8 cellular contexts compared by ENCODE assay signal in the genomic region with DNA sequence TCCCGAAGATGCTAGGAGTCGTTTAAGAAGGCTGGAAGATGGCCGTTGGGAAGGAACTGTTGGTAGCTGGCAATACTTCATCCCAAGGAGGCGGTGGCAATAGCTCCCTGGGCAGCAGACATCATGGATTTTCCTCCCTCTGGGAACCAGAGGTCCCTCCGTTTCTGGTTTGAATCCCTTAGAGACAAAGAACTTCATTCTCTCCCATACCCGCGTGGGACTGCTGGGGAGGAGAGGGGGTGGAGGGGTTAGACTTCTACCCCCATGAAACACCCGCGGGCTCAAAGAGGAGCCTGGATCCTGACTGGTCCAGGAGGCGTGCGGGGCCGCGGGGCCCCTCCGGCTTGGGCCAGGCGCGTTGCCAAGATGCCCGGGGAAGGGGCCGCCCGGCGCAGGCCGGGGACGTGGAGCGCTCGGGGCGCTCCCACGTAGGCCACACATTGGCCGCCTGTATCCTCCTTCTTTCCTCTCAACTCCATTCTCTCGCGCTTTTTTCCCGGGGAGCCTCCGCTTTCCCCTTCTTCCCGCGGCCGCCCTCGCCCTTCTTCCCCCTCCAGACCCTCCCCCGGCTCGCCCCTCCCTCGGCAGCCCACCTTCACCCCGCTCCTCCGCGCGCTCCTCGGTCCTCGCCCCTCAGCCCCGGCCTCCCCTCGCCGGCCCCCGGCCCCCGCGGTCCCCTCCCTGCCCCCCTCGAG. TPM values are rescaled to one million over a fixed set of nuclear protein-coding genes. Genes with fewer than 3 reads are reported as not detected.
A peak's percentile ranks its signal among the peaks of the same experiment; 100 is the strongest.
DNase-seq lines count a peak whose midpoint lies in the region; ATAC-seq and TF ChIP-seq lines count a peak whose summit lies in the region.

No MANE protein-coding gene starts in this region.

- H3K36me3 ChIP-seq in HEK293 (ENCODE audit: control insufficient read depth in 2 of 2, insufficient read depth in 1 of 2, low read length in 2 of 2) (peaks cover 11 to 14% of the 10 kb centered on the region in 2 experiments), Panc1 (ENCODE audit: control insufficient read depth, insufficient read depth, low read length) (peaks cover 7% of the 10 kb centered on the region; the same call in 1 of the 2 replicates), skeletal muscle satellite cell (ENCODE audit: insufficient read depth, low read length) (peaks cover 8% of the 10 kb centered on the region)

- in situ Hi-C loops in Caki2 (cut with HindIII; ENCODE audit: low pct_unique_long_range_greater_than_20kb, low sequenced_read_pairs) (no loop called here), Panc1 (cut with HindIII; ENCODE audit: low pct_unique_long_range_greater_than_20kb, low sequenced_read_pairs) (no loop called here)

- H3K4me1 ChIP-seq in HEK293 (ENCODE audit: control insufficient read depth, insufficient read depth, low read length): no peaks in the 10 kb centered on the region; the same call in none of the 2 replicates
- peaks cover 15% of the 10 kb centered on the region for H3K4me1 ChIP-seq in Panc1 (ENCODE audit: control insufficient read depth, insufficient read depth, low read length)
- H3K4me1 ChIP-seq in skeletal muscle satellite cell (ENCODE audit: control insufficient read depth, insufficient read depth, low read length): peaks cover 18% of the 10 kb centered on the region

- H3K27me3 Mint-ChIP-seq in MCF 10A (ENCODE audit: insufficient read depth, unreplicated experiment): no peaks in the 10 kb centered on the region

- ATAC-seq in Panc1: peak; percentile 51
- ATAC-seq in HG02884 (IDR thresholded peaks at IDR 0.05; ENCODE audit: unreplicated experiment): no peak

- H3K9me3 ChIP-seq in HEK293 (ENCODE audit: control insufficient read depth, insufficient read depth, low read depth, low read length): no peaks in the 10 kb centered on the region
- H3K9me3 ChIP-seq in Panc1 (ENCODE audit: control insufficient read depth, insufficient read depth, low read depth, low read length): no peaks in the 10 kb centered on the region
- no peaks in the 10 kb centered on the region for H3K9me3 ChIP-seq in skeletal muscle satellite cell (replicated peaks; ENCODE audit: low read length)

- peak overlapping the region; percentile 99 for H3K4me2 ChIP-seq in skeletal muscle satellite cell (ENCODE audit: low read length)

- H3K27me3 ChIP-seq in Panc1 (ENCODE audit: control insufficient read depth, insufficient read depth, low read length) (no peaks in the 10 kb centered on the region), skeletal muscle satellite cell (ENCODE audit: control insufficient read depth, insufficient read depth, low read length) (no peaks in the 10 kb centered on the region)

- POLR2A ChIA-PET in HEK293 (lab: Yijun Ruan, JAX) (interaction anchor here (0.7 to 7.5 kb wide), 9 partner anchors 8 to 190 kb away, joined by 3 to 109 read pairs (median 4); partner anchors contain the start of genes CASC3 and NR1D1), Panc1 (lab: Charles Lee) (interaction anchor here (0.5 to 0.7 kb wide), 5 partner anchors 19 to 131 kb away, joined by 3 to 12 read pairs (median 3); no protein-coding TSS in a partner anchor), MCF 10A (lab: Yijun Ruan, JAX) (interaction anchor here (0.7 to 6.3 kb wide), 18 partner anchors 8 to 174 kb away, joined by 3 to 160 read pairs (median 5); partner anchors contain the start of genes CASC3, NR1D1, PSMD3 and WIPF2)

- H3K9ac ChIP-seq in skeletal muscle satellite cell (ENCODE audit: low read depth, low read length): peak overlapping the region; percentile 90

- peak overlapping the region; percentile 95 for H3K27ac ChIP-seq in HEK293 (ENCODE audit: extremely low read depth, low read depth, low read length)
- peak overlapping the region; percentile 92 for H3K27ac ChIP-seq in Panc1 (ENCODE audit: low read length)

- H3K4me3 Mint-ChIP-seq in MCF 10A (ENCODE audit: unreplicated experiment): peak overlapping the region; percentile 99

- DNase-seq in Caki2 (ENCODE audit: low read depth) (peak; percentile 57), Panc1 (ENCODE audit: low read depth, low spot score) (no peak), MCF 10A (ENCODE audit: unreplicated experiment) (peak; percentile 39), inferior parietal cortex (ENCODE audit: extremely low spot score) (peak; percentile 70), MV-4-11 (lab: John Stamatoyannopoulos, UW) (no peak)

- TF ChIP-seq CTCF in HEK293 (tag by site-specific recombination; IDR thresholded peaks at IDR 0.05) (no peak), Panc1 (IDR thresholded peaks at IDR 0.05) (no peak), MCF 10A (IDR thresholded peaks at IDR 0.05; ENCODE audit: unreplicated experiment) (no peak)

- peaks cover 37% of the 10 kb centered on the region for H3K36me3 Mint-ChIP-seq in MCF 10A (ENCODE audit: insufficient read depth, unreplicated experiment)

- no peaks in the 10 kb centered on the region for H3K9me3 Mint-ChIP-seq in MCF 10A (ENCODE audit: unreplicated experiment)

- H3K4me3 ChIP-seq in HEK293 (ENCODE audit: low read depth, low read length) (peak overlapping the region; percentile 72), Panc1 (ENCODE audit: low read depth in 2 of 2, low read length in 2 of 2) (peak overlapping the region; percentile 76 to 93), skeletal muscle satellite cell (ENCODE audit: low read length) (peak overlapping the region; percentile 84)

- BruUV-seq in Panc1 (replicated peaks; lab: Mats Ljungman, UMichigan) (TSS peak; percentile 94), MCF 10A (replicated peaks; lab: Mats Ljungman, UMichigan) (no TSS peak)

- intact Hi-C loops in Panc1 (cut with micrococcal nuclease; ENCODE audit: unreplicated experiment) (no loop called here), MCF 10A (cut with micrococcal nuclease) (no loop called here)

- peak overlapping the region; percentile 82 for H3K27ac Mint-ChIP-seq in MCF 10A (ENCODE audit: low read depth, unreplicated experiment)

- CTCF ChIA-PET in HEK293 (lab: Yijun Ruan, JAX) (interaction anchor here (0.6 to 4.8 kb wide), 8 partner anchors 8 to 360 kb away, joined by 3 to 82 read pairs (median 6); partner anchors contain the start of genes CSF3 and MED24), Panc1 (lab: Charles Lee) (interaction anchor here (0.6 to 4.2 kb wide), 3 partner anchors 9 to 275 kb away, joined by 3 to 34 read pairs (median 9); no protein-coding TSS in a partner anchor), MCF 10A (lab: Yijun Ruan, JAX) (interaction anchor here (0.6 to 3.4 kb wide), 5 partner anchors 8 to 115 kb away, joined by 3 to 38 read pairs (median 5); no protein-coding TSS in a partner anchor)

- peaks cover 20% of the 10 kb centered on the region for H3K4me1 Mint-ChIP-seq in MCF 10A (ENCODE audit: insufficient read depth, unreplicated experiment)

TF ChIP-seq in HEK293, 187 proteins besides CTCF, POLR2A, EP300 and RAD21 (continues in another document):
- TF ChIP-seq MEIS1 (CRISPR knock-in tag; IDR thresholded peaks at IDR 0.05; ENCODE audit: borderline replicate concordance): no peak
- no peak for TF ChIP-seq ZSCAN23 (tag by site-specific recombination; IDR thresholded peaks at IDR 0.05)
- peak; percentile 84 for TF ChIP-seq ZFHX2 (tag by site-specific recombination; conservative IDR thresholded peaks at IDR 0.05)
- no peak for TF ChIP-seq ZNF426 (tag by site-specific recombination; IDR thresholded peaks at IDR 0.05)
- no peak for TF ChIP-seq ZNF585B (tag by site-specific recombination; IDR thresholded peaks at IDR 0.05)
- no peak for TF ChIP-seq ZNF473 (tag by site-specific recombination; IDR thresholded peaks at IDR 0.05)
- TF ChIP-seq GLIS2 (tag by site-specific recombination; IDR thresholded peaks at IDR 0.05): peak; percentile 76; the same call in 1 of the 2 replicates

RNA-seq across cellular contexts. Expression of gene MSL1, which starts 0.4 kb away (rescaled TPM):
- total RNA-seq in Caki2 (2014; rRNA removed; shearing (Covaris generic); ENCODE audit: low replicate concordance): 32.3 and 42.7 TPM in 2 replicates
- total RNA-seq in Panc1 (2021; ENCODE audit: unreplicated experiment) (96.3 TPM), MCF 10A (2022) (59.8 and 62.2 TPM in 2 replicates)
- 48.8 TPM for polyA plus RNA-seq in Panc1 (2012; ENCODE audit: insufficient read length)
- total RNA-seq in skeletal muscle satellite cell (2012; rRNA removed): 40.0 and 42.8 TPM in 2 replicates

RNA-seq across cellular contexts. Expression of gene CASC3, which starts 19.0 kb away (rescaled TPM):
- total RNA-seq in Caki2 (2014; rRNA removed; shearing (Covaris generic); ENCODE audit: low replicate concordance): 27.5 and 37.9 TPM in 2 replicates
- 97.4 TPM for total RNA-seq in Panc1 (2021; ENCODE audit: unreplicated experiment)
- 52.3 TPM for polyA plus RNA-seq in Panc1 (2012; ENCODE audit: insufficient read length)
- 73.5 and 78.3 TPM in 2 replicates for total RNA-seq in MCF 10A (2022)
- 34.7 and 35.2 TPM in 2 replicates for total RNA-seq in skeletal muscle satellite cell (2012; rRNA removed)

RNA-seq across cellular contexts. Expression of gene NR1D1, which starts 20.9 kb away (rescaled TPM):
- 1.1 and 1.6 TPM in 2 replicates for total RNA-seq in Caki2 (2014; rRNA removed; shearing (Covaris generic); ENCODE audit: low replicate concordance)
- total RNA-seq in Panc1 (2021; ENCODE audit: unreplicated experiment) (8.8 TPM), MCF 10A (2022) (7.5 and 8.8 TPM in 2 replicates)
- polyA plus RNA-seq in Panc1 (2012; ENCODE audit: insufficient read length): 8.6 TPM
- total RNA-seq in skeletal muscle satellite cell (2012; rRNA removed): 1.8 and 2.2 TPM in 2 replicates

RNA-seq across cellular contexts. Expression of gene RAPGEFL1, which starts 55.9 kb away (rescaled TPM):
- 1.7 and 5.9 TPM in 2 replicates for total RNA-seq in Caki2 (2014; rRNA removed; shearing (Covaris generic); ENCODE audit: low replicate concordance)
- total RNA-seq in Panc1 (2021; ENCODE audit: unreplicated experiment): 6.5 TPM
- polyA plus RNA-seq in Panc1 (2012; ENCODE audit: insufficient read length): 3.3 TPM
- 4.9 and 5.6 TPM in 2 replicates for total RNA-seq in MCF 10A (2022)
- 0.66 and 1.3 TPM in 2 replicates for total RNA-seq in skeletal muscle satellite cell (2012; rRNA removed)

RNA-seq across cellular contexts. Expression of gene THRA, which starts 58.6 kb away (rescaled TPM):
- total RNA-seq in Caki2 (2014; rRNA removed; shearing (Covaris generic); ENCODE audit: low replicate concordance): 9.1 and 16.4 TPM in 2 replicates
- total RNA-seq in Panc1 (2021; ENCODE audit: unreplicated experiment) (11.7 TPM), MCF 10A (2022) (5.5 and 6.4 TPM in 2 replicates)
- polyA plus RNA-seq in Panc1 (2012; ENCODE audit: insufficient read length): 13.6 TPM
- total RNA-seq in skeletal muscle satellite cell (2012; rRNA removed): 18.8 and 22.6 TPM in 2 replicates

Comparison
In these comparisons a context has a peak if more than half of its experiments do, and no peak if none do; other contexts are left out.
1. DNase-seq: peak in Caki2 (single experiment), MCF 10A (single experiment) and inferior parietal cortex (single experiment); none in Panc1 (single experiment) and MV-4-11 (single experiment).
2. Peak in every context shown above with its lines, with median percentiles within 50 percentile points of each other: H3K4me3 ChIP-seq.